In the genomic region with DNA sequence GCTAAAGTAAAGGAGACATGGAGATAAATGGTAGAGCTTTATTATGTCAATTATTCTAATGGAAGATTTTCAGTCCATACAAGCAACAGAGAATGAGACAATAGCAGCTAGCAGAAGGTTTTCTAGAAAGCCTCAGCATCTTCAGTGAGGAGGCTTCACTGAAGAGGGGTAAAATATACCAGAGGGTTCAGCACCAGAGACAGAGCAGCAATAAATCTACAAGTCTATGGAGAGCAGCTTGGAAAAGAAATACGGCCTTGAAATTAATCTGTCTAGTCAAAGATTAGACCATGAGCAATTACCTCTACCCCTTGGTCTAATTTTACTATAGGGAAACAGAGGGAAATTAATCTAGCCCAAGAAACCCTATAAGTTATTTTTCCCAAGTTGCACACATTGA, we compare ENCODE assay signal across 14 cellular contexts.
DNase-seq lines count a peak whose midpoint lies in the region; TF ChIP-seq lines count a peak whose summit lies in the region.
"Had no signal": no experiment of that assay in that cellular context is flagged by ENCODE, and none has a peak within 500 bp of the region (broad histone marks: within the 10 kb centered on the region; RNA-seq: fewer than 3 reads in every experiment).

No MANE protein-coding gene starts in this region.

- no peak for TF ChIP-seq EP300 in Ishikawa (IDR thresholded peaks at IDR 0.05; ENCODE audit: borderline replicate concordance)

- DNase-seq in NCI-H82 (lab: John Stamatoyannopoulos, UW), result peak; percentile 13
- no peak for DNase-seq in NCI-H82 treated with DMSO at 0.1 percent for 48 hours (lab: John Stamatoyannopoulos, UW; ENCODE audit: unreplicated experiment)
- peak; percentile 53 for DNase-seq in left kidney (ENCODE audit: low read depth, low spot score)
- DNase-seq in dermis blood vessel endothelial cell, result no peak
- DNase-seq in SW480 (ENCODE audit: low spot score), result no peak
- DNase-seq: Caco-2; CD4-positive, CD25-positive, alpha-beta regulatory T cell; CD8-positive, alpha-beta T cell; DMS153; DND-41; GM23248; H9; HFFc6 had no signal

- TF ChIP-seq RAD21 in Ishikawa (IDR thresholded peaks at IDR 0.05; ENCODE audit: low read depth), result no peak

TF ChIP-seq in Ishikawa, 13 proteins besides CTCF, POLR2A, EP300 and RAD21:
- TF ChIP-seq CREB1 (IDR thresholded peaks at IDR 0.05; ENCODE audit: low read depth), result no peak
- TF ChIP-seq, protein P1, sequence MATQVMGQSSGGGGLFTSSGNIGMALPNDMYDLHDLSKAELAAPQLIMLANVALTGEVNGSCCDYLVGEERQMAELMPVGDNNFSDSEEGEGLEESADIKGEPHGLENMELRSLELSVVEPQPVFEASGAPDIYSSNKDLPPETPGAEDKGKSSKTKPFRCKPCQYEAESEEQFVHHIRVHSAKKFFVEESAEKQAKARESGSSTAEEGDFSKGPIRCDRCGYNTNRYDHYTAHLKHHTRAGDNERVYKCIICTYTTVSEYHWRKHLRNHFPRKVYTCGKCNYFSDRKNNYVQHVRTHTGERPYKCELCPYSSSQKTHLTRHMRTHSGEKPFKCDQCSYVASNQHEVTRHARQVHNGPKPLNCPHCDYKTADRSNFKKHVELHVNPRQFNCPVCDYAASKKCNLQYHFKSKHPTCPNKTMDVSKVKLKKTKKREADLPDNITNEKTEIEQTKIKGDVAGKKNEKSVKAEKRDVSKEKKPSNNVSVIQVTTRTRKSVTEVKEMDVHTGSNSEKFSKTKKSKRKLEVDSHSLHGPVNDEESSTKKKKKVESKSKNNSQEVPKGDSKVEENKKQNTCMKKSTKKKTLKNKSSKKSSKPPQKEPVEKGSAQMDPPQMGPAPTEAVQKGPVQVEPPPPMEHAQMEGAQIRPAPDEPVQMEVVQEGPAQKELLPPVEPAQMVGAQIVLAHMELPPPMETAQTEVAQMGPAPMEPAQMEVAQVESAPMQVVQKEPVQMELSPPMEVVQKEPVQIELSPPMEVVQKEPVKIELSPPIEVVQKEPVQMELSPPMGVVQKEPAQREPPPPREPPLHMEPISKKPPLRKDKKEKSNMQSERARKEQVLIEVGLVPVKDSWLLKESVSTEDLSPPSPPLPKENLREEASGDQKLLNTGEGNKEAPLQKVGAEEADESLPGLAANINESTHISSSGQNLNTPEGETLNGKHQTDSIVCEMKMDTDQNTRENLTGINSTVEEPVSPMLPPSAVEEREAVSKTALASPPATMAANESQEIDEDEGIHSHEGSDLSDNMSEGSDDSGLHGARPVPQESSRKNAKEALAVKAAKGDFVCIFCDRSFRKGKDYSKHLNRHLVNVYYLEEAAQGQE (IDR thresholded peaks at IDR 0.05; ENCODE audit: low read depth), result peak; percentile 73

Comparison
In these comparisons a context has a peak if more than half of its experiments do, and no peak if none do; other contexts are left out.
1. DNase-seq: peak in NCI-H82 (single experiment) and left kidney (single experiment); none in NCI-H82 treated with DMSO at 0.1 percent for 48 hours (single experiment), dermis blood vessel endothelial cell (single experiment) and SW480 (single experiment).